Comparison of ENCODE assay signal across 8 cellular contexts in the genomic region with DNA sequence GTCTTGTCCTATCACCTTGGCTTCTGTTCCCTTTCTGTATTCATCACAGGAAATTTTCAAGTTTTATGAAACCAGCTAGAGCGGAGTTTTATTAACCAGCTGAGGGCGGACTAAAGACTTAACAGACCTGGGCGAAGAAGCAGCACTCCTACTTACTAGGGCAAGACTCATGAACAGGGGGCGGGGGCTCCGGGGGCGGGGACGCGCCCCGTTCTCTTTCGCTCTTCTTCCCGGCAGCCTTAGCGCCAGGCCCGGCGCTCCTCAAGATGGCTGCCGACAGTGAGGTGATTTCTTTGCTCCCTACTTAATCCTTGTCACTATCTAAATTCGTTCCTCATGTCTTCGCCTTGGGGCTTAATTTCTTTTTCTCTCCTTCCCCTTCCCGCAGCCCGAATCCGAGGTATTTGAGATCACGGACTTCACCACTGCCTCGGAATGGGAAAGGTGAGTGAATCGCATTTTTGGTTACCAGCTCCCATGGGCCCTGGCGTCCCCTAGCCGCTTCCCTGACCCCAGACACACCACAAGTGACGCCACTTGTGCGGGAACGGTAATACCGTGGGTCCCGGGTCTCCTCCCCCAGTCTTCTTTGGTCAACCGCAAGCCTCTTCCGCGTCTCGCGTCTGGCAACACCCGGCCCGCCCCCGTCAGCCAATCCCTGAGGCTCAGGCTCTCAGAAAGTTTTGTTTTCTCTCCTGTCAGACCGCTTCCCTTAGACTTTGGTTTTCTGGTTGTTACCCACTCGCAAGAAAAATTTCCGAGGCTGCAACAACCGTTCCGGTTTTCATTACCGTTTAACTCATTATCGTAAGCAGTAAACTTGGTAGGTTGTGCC. TPM values are rescaled to one million over a fixed set of nuclear protein-coding genes. Genes with fewer than 3 reads are reported as not detected.
DNase-seq lines count a peak whose midpoint lies in the region; FAIRE-seq and TF ChIP-seq lines count a peak whose summit lies in the region.

A gene (plus strand): TSS at position 251 of the 835 bp plus-strand sequence. CDS start 16 bp downstream, at position 267.

- H3K27ac ChIP-seq in H9 (ENCODE audit: insufficient read length, low read depth, low read length) (peak within 1 kb of the TSS; percentile 87), SJCRH30 (peak within 1 kb of the TSS; percentile 85)

- peaks cover 4 to 13% (median 6%) of the 10 kb centered on the region in 3 experiments; a peak in 4 of 7 replicates for H3K36me3 Mint-ChIP-seq in H9 (ENCODE audit: insufficient read depth in 1 of 3, low read depth in 3 of 3)

- no peak within 1 kb of the TSS for H2BK20ac ChIP-seq in H9 (ENCODE audit: low read depth, low read length, poor library complexity, severe bottlenecking)

- no peaks in the 10 kb centered on the region for H3K9me3 ChIP-seq in H9 (ENCODE audit: control insufficient read depth, low read depth, low read length)
- no peaks in the 10 kb centered on the region for H3K9me3 ChIP-seq in SJCRH30 (replicated peaks)
- no peaks in the 10 kb centered on the region for H3K9me3 ChIP-seq in neuron (ENCODE audit: low read length)

- peaks cover 4% of the 10 kb centered on the region for H3K23me2 ChIP-seq in H9 (ENCODE audit: insufficient read length, low read depth, low read length, poor library complexity, severe bottlenecking)

- H3K4me3 ChIP-seq in SJCRH30 = peak within 1 kb of the TSS; percentile 83
- H3K4me3 ChIP-seq in neuron (ENCODE audit: low read length) = peak within 1 kb of the TSS; percentile 92

- H3K4ac ChIP-seq in H9 (ENCODE audit: low read depth, low read length) = no peak within 1 kb of the TSS; the same call in 1 of the 2 replicates

- peak within 1 kb of the TSS; percentile 67 for H2BK12ac ChIP-seq in H9 (ENCODE audit: insufficient read length, low read depth, low read length)

- H2AK5ac ChIP-seq in H9 (ENCODE audit: insufficient read length, low read length) = no peak within 1 kb of the TSS

- H3T11ph ChIP-seq in H9 (ENCODE audit: low read length) = no peak within 1 kb of the TSS

- peak within 1 kb of the TSS; percentile 99 for H2AFZ ChIP-seq in H9 (ENCODE audit: low read length)
- peak within 1 kb of the TSS; percentile 87 for H2AFZ ChIP-seq in neuron (ENCODE audit: low read depth, low read length)

- H3K36me3 ChIP-seq in SJCRH30 (peaks cover 9% of the 10 kb centered on the region), neuron (ENCODE audit: insufficient read depth, low read length) (peaks cover 5% of the 10 kb centered on the region)

- H4K8ac ChIP-seq in H9 (replicated peaks; ENCODE audit: insufficient read length, low read depth, low read length) = peak within 1 kb of the TSS; percentile 53

- H3K27me3 ChIP-seq in H9 (ENCODE audit: insufficient read depth, low read length) (no peaks in the 10 kb centered on the region), SJCRH30 (no peaks in the 10 kb centered on the region), neuron (ENCODE audit: insufficient read depth, low read length) (no peaks in the 10 kb centered on the region)

- no peak within 1 kb of the TSS for H3K23ac ChIP-seq in H9 (ENCODE audit: insufficient read length, low read depth, low read length)

- no CpG with 5 or more reads among the region's 45 CpGs for WGBS in H9 (ENCODE audit: extremely low coverage, insufficient read length, low lambda C conversion rate)

- H3K18ac ChIP-seq in H9 (ENCODE audit: insufficient read length, low read depth, low read length) = peak within 1 kb of the TSS; percentile 94

- H3K79me1 ChIP-seq in H9 (ENCODE audit: insufficient read depth, low read depth, low read length, poor library complexity, severe bottlenecking) = peaks cover 9% of the 10 kb centered on the region

- peak within 1 kb of the TSS; percentile 85 for H3K14ac ChIP-seq in H9 (ENCODE audit: insufficient read depth, low read length)

- peak; percentile 56 for FAIRE-seq in G401.6 (lab: Jason Lieb, UNC)

- H3K56ac ChIP-seq in H9 (ENCODE audit: insufficient read length, low read depth, low read length) = no peak within 1 kb of the TSS

- H3K4me1 ChIP-seq in H9 (ENCODE audit: insufficient read depth, low read length) (no peaks in the 10 kb centered on the region), SJCRH30 (peaks cover 4% of the 10 kb centered on the region; the same call in 1 of the 2 replicates), neuron (ENCODE audit: insufficient read depth, low read length) (peaks cover 12% of the 10 kb centered on the region)

- TF ChIP-seq CTCF in H9 (conservative IDR thresholded peaks at IDR 0.05) = no peak

- peaks cover 15% of the 10 kb centered on the region in 2 experiments for H3K4me1 Mint-ChIP-seq in H9

- no peaks in the 10 kb centered on the region for H3K9me3 Mint-ChIP-seq in H9

- peak within 1 kb of the TSS; percentile 97 for H2BK5ac ChIP-seq in H9 (ENCODE audit: insufficient read length, low read length)

- peak within 1 kb of the TSS; percentile 100 for H3K9ac ChIP-seq in H9 (ENCODE audit: extremely low read depth, insufficient read length, low read length)

- peak within 1 kb of the TSS; percentile 87; the same call in 1 of the 2 replicates for H2BK15ac ChIP-seq in H9 (ENCODE audit: low read depth, low read length)

- H4K5ac ChIP-seq in H9 (ENCODE audit: insufficient read length, low read depth, low read length) = peak within 1 kb of the TSS; percentile 99

- H3K27me3 Mint-ChIP-seq in H9 (ENCODE audit: low read depth) = no peaks in the 10 kb centered on the region

- H3K4me2 ChIP-seq in H9 (ENCODE audit: insufficient read depth, insufficient read length, low read length) = peak within 1 kb of the TSS; percentile 96

- DNase-seq in H9 = peak; percentile 86
- peak; percentile 82 for DNase-seq in M059J (ENCODE audit: low read depth)
- DNase-seq in SJCRH30 = peak; percentile 76 to 91
- peak; percentile 84 for DNase-seq in activated gamma-delta T cell treated with anti-CD3 and anti-CD28 coated beads, Interleukin-2, amount 50 U/mL, for 16 hours (ENCODE audit: low read depth)
- peak; percentile 65 for DNase-seq in foreskin melanocyte
- peak; percentile 71 for DNase-seq in stromal cell of bone marrow (ENCODE audit: low read depth)

- H4K20me1 ChIP-seq in H9 (ENCODE audit: control insufficient read depth, insufficient read depth, insufficient read length) = no peaks in the 10 kb centered on the region

- peak within 1 kb of the TSS; percentile 98 to 100 (median 99) for H3K27ac Mint-ChIP-seq in H9

- H4K91ac ChIP-seq in H9 (ENCODE audit: insufficient read length, low read depth, low read length) = no peak within 1 kb of the TSS

- H3K4me3 Mint-ChIP-seq in H9 = peak within 1 kb of the TSS; percentile 99 to 100

- H2BK120ac ChIP-seq in H9 (ENCODE audit: low read depth, low read length, poor library complexity, severe bottlenecking) = no peak within 1 kb of the TSS

- H3K79me2 ChIP-seq in H9 (ENCODE audit: insufficient read depth, low read length) = peaks cover 6% of the 10 kb centered on the region; the same call in 1 of the 2 replicates

RNA-seq across cellular contexts. Expression of the gene that starts here (rescaled TPM):
- 31.4 and 32.0 TPM in 2 replicates for total RNA-seq in H9 (2021)
- 31.1 and 62.7 TPM in 2 replicates for total RNA-seq in M059J (2014; rRNA removed; shearing (Covaris generic))
- total RNA-seq in SJCRH30 (2014; rRNA removed; shearing (Covaris generic)) = 46.2 and 52.9 TPM in 2 replicates

Comparison
In these comparisons a context has a peak if more than half of its experiments do, and no peak if none do; other contexts are left out.
1. Peak in every context shown above with its lines: DNase-seq, H3K4me3 ChIP-seq and H3K27ac ChIP-seq.